8 cellular contexts compared by ENCODE assay signal in the genomic region with DNA sequence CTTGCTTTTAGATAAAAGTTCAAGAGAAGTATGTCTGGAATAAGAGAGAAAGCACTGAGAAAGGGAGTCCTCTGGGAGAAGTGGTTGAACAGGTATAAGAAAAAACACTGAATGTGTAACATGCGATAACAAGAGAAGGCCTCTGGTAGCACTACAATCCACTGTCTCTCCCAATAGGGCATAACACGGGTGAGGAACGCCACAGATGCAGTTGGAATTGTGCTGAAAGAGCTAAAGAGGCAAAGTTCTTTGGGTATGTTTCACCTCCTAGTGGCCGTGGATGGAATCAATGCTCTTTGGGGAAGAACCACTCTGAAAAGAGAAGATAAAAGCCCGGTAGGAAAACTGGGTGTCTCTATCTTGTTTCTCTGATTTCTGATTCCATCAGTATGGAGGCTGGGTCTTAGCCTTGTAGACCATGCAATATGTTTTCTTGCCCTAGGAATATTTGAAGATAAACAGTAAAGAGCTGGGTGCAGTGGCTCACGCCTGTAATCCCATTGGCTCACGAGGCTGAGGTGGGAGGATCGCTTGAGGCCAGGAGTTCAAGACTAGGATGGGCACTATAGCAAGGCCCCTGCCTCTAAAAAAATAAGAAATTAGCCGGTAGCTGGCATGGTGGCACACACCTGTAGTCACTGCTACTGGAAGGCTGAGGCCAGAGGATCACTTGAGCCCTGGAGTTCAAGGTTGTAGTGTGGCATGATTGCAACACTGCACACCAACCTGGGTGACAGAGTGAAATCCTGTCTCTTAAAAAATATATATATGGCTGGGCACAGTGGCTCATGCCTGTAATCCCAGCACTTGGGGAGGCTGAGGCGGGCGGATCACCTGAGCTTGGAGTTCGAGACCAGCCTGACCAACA. TPM values are rescaled to one million over a fixed set of nuclear protein-coding genes. Genes with fewer than 3 reads are reported as not detected.
A peak's percentile ranks its signal among the peaks of the same experiment; 100 is the strongest.
DNase-seq lines count a peak whose midpoint lies in the region; ATAC-seq, FAIRE-seq and TF ChIP-seq lines count a peak whose summit lies in the region.

No MANE protein-coding gene starts in this region.

- ATAC-seq in heart right ventricle: peak in 6 of 8 donors; percentile 50 to 64 (median 56)
- no peak for ATAC-seq in Right ventricle myocardium inferior
- no peak for ATAC-seq in GM21576 (IDR thresholded peaks at IDR 0.05; ENCODE audit: unreplicated experiment)

- DNase-seq in heart right ventricle: peak in 1 of 2 donors; percentile 43
- no peak for DNase-seq in Right ventricle myocardium inferior (ENCODE audit: missing footprints)
- peak; percentile 52 for DNase-seq in NCI-H1092 treated with DMSO at 0.1 percent for 48 hours (lab: John Stamatoyannopoulos, UW)
- peak; percentile 90 for DNase-seq in endodermal cell
- DNase-seq in NCI-H187 treated with DMSO at 0.1 percent for 48 hours (lab: John Stamatoyannopoulos, UW): no peak

- 67 to 71% methylated on average over 12 of the region's 12 CpGs for WGBS in heart right ventricle, 2 donors
- WGBS in endodermal cell (ENCODE audit: insufficient coverage in 1 of 2, insufficient read length in 1 of 2), 2 experiments: 70 to 80% methylated on average over 10 to 12 of the region's 12 CpGs
- 74 to 85% methylated on average over 9 to 10 of the region's 12 CpGs for WGBS in mesodermal cell (ENCODE audit: insufficient coverage in 2 of 2), 2 experiments

- intact Hi-C loops in heart right ventricle (cut with DNase I) (loop anchor here in 2 of 10 donors (10.0 kb wide), 1 partner anchor 54 kb away; no protein-coding TSS in a partner anchor), Right ventricle myocardium inferior (cut with DNase I) (no loop called here)

- H3K4me1 Mint-ChIP-seq in endodermal cell: no peaks in the 10 kb centered on the region

- peak overlapping the region; percentile 39 for H3K27ac Mint-ChIP-seq in endodermal cell

- no peaks in the 10 kb centered on the region for H3K27me3 Mint-ChIP-seq in endodermal cell (ENCODE audit: insufficient read depth)

- peak; percentile 98 for FAIRE-seq in TTC549 (lab: Jason Lieb, UNC)

- peaks cover 54% of the 10 kb centered on the region for H3K36me3 Mint-ChIP-seq in endodermal cell (ENCODE audit: low read depth)

- no peak overlapping the region for H3K4me3 ChIP-seq in heart right ventricle
- H3K4me3 ChIP-seq in endodermal cell (ENCODE audit: low read length): no peak overlapping the region
- no peak overlapping the region for H3K4me3 ChIP-seq in mesodermal cell (ENCODE audit: extremely low read depth, insufficient read depth, low read length, poor library complexity, severe bottlenecking)

- no peaks in the 10 kb centered on the region for H3K4me1 ChIP-seq in heart right ventricle
- no peaks in the 10 kb centered on the region for H3K4me1 ChIP-seq in endodermal cell (ENCODE audit: control insufficient read depth, insufficient read depth, low read length)
- no peaks in the 10 kb centered on the region for H3K4me1 ChIP-seq in mesodermal cell (ENCODE audit: control insufficient read depth, insufficient read depth, low read length, poor library complexity, severe bottlenecking)

- H3K27me3 ChIP-seq in heart right ventricle (no peaks in the 10 kb centered on the region), endodermal cell (ENCODE audit: control insufficient read depth, insufficient read depth, low read length, poor library complexity, severe bottlenecking) (no peaks in the 10 kb centered on the region)

- peak; percentile 21 to 68 (median 54) for TF ChIP-seq CTCF in heart right ventricle (IDR thresholded peaks at IDR 0.05)
- TF ChIP-seq CTCF in endodermal cell (conservative IDR thresholded peaks at IDR 0.05): peak; percentile 88

- H3K9ac ChIP-seq in endodermal cell (ENCODE audit: extremely low read depth, low read length, poor library complexity, severe bottlenecking): no peak overlapping the region

- peaks cover 0 to 97% (median 33%) of the 10 kb centered on the region in 9 donors for H3K36me3 ChIP-seq in heart right ventricle
- H3K36me3 ChIP-seq in endodermal cell (ENCODE audit: control insufficient read depth, insufficient read depth, low read length): peaks cover 70% of the 10 kb centered on the region
- H3K36me3 ChIP-seq in mesodermal cell (ENCODE audit: control insufficient read depth, insufficient read depth, low read length): peaks cover 78% of the 10 kb centered on the region

- no peak overlapping the region for H3K4me3 Mint-ChIP-seq in endodermal cell

- H3K27ac ChIP-seq in heart right ventricle (no peak overlapping the region), endodermal cell (ENCODE audit: low read depth, low read length) (no peak overlapping the region), mesodermal cell (ENCODE audit: low read depth, low read length, severe bottlenecking) (peak overlapping the region; percentile 13)

- H3K9me3 ChIP-seq in heart right ventricle (no peaks in the 10 kb centered on the region), endodermal cell (ENCODE audit: control insufficient read depth, low read length) (no peaks in the 10 kb centered on the region), mesodermal cell (ENCODE audit: control insufficient read depth, low read length) (no peaks in the 10 kb centered on the region)

- H3K9me3 Mint-ChIP-seq in endodermal cell: no peaks in the 10 kb centered on the region

RNA-seq across cellular contexts. Expression of a gene that starts 40.4 kb away (rescaled TPM):
- total RNA-seq in heart right ventricle (100 to 1,000 TPM in 9 of 10 donors, 10 to 100 TPM in 1; 96.9 to 124 (median 113) TPM), Right ventricle myocardium inferior (105 TPM), endodermal cell (100 to 1,000 TPM; 107 to 112 TPM)
- 100 to 1,000 TPM in 1 of 2 donors, 10 to 100 TPM in 1; 82.3 to 141 TPM for polyA plus RNA-seq in heart right ventricle
- polyA plus RNA-seq in endodermal cell (2013, experiment 1 of 2): 89.6 TPM
- 82.4 TPM for polyA plus RNA-seq in endodermal cell (2013, experiment 2 of 2)
- 83.3 TPM for polyA plus RNA-seq in mesodermal cell (2013, experiment 1 of 2)
- polyA plus RNA-seq in mesodermal cell (2013, experiment 2 of 2): 77.4 TPM

RNA-seq across cellular contexts. Expression of a gene that starts 40.7 kb away (rescaled TPM):
- total RNA-seq in heart right ventricle (10 to 100 TPM; 61.4 to 85.1 (median 69.5) TPM), Right ventricle myocardium inferior (62.6 TPM), endodermal cell (10 to 100 TPM; 44.2 to 45.8 TPM)
- 10 to 100 TPM; 32.3 to 34.7 TPM for polyA plus RNA-seq in heart right ventricle
- 48.3 TPM for polyA plus RNA-seq in endodermal cell (2013, experiment 1 of 2)
- 44.9 TPM for polyA plus RNA-seq in endodermal cell (2013, experiment 2 of 2)
- 40.9 TPM for polyA plus RNA-seq in mesodermal cell (2013, experiment 1 of 2)
- polyA plus RNA-seq in mesodermal cell (2013, experiment 2 of 2): 42.6 TPM

Comparison
In these comparisons a context has a peak if more than half of its experiments do, and no peak if none do; other contexts are left out.
1. ATAC-seq: peak in heart right ventricle (6 of 8); none in Right ventricle myocardium inferior (single experiment) and GM21576 (single experiment).
2. DNase-seq: peak in NCI-H1092 treated with DMSO at 0.1 percent for 48 hours (single experiment) and endodermal cell (single experiment); none in Right ventricle myocardium inferior (single experiment) and NCI-H187 treated with DMSO at 0.1 percent for 48 hours (single experiment).